27 cellular contexts compared by ENCODE assay signal in the genomic region with DNA sequence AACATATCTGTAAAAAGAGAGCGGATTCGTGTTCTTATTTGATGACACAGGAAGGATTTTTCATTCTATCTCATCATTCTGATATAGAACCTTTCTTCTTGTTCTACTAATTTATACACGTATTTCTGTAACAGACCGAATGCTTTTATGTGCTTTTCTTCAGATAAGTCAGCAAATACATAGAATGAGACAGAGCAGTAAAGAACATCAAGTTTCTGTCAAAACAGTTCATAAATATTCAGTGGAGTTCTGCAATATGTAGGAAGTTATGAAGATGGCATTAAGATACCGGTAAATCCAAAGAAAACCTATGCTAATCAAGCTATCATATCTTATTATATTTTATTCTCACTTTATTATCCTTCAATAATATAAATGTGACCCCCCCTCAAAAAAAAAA.
"Had no signal": no experiment of that assay in that cellular context is flagged by ENCODE, and none has a peak within 500 bp of the region (broad histone marks: within the 10 kb centered on the region; RNA-seq: fewer than 3 reads in every experiment).

No MANE protein-coding gene starts in this region.

- DNase-seq: stimulated activated CD4-positive, alpha-beta T cell treated with anti-CD3 and anti-CD28 coated beads, Interleukin-2, amount 100 ng/mL, for 48 hours; stimulated activated CD4-positive, alpha-beta T cell treated with anti-CD3 and anti-CD28 coated beads, Interleukin-4, amount 100 ng/mL, for 1 hour; stimulated activated CD4-positive, alpha-beta T cell treated with anti-CD3 and anti-CD28 coated beads, Interleukin-4, amount 100 ng/mL, for 24 hours; stimulated activated CD4-positive, alpha-beta T cell treated with anti-CD3 and anti-CD28 coated beads, Interleukin-4, amount 100 ng/mL, for 4 hours; stimulated activated CD8-positive, alpha-beta memory T cell treated with anti-CD3 and anti-CD28 coated beads, Interleukin-4, amount 100 ng/mL, for 48 hours; stimulated activated naive B cell treated with anti-CD40 and anti-IgM and Interleukin-4, amounts not matched to agents 10 μg/mL and 1 μg/mL and 100 μg/mL, for 72 hours; stimulated activated naive CD4-positive, alpha-beta T cell; stimulated activated naive CD4-positive, alpha-beta T cell treated with Interleukin-2 at 50 U/mL for 16 hours; stimulated activated naive CD8-positive, alpha-beta T cell treated with anti-CD3 and anti-CD28 coated beads, Interleukin-15, amount 100 ng/mL, for 72 hours; stimulated activated naive CD8-positive, alpha-beta T cell treated with anti-CD3 and anti-CD28 coated beads, Interleukin-15, Interleukin-2, amounts not matched to agents 100 U/mL and 50 U/mL, for 24 hours; stomach; substantia nigra; testis; thyroid gland; tibial artery; transverse colon; trophoblast cell; upper lobe of left lung; upper lobe of right lung; uterus had no signal

- ATAC-seq: stimulated activated effector memory CD8-positive, alpha-beta T cell treated with anti-CD3 and anti-CD28 coated beads, Interleukin-12 subunit alpha, Interleukin-12 subunit beta, amount 100 ng/mL, for 72 hours; stimulated activated memory B cell treated with anti-CD40 and anti-IgM and Interleukin-4, amounts not matched to agents 10 μg/mL and 1 μg/mL and 100 μg/mL, for 72 hours; stimulated activated naive B cell treated with anti-CD40 and anti-IgM and Interleukin-4, amounts not matched to agents 10 μg/mL and 1 μg/mL and 100 μg/mL, for 72 hours; stimulated activated naive CD8-positive, alpha-beta T cell treated with anti-CD3 and anti-CD28 coated beads, Interleukin-15, amount 100 ng/mL, for 72 hours; stimulated activated naive CD8-positive, alpha-beta T cell treated with anti-CD3 and anti-CD28 coated beads, Interleukin-15, Interleukin-2, amounts not matched to agents 100 U/mL and 50 U/mL, for 24 hours; upper lobe of right lung had no signal

- H3K4me3 ChIP-seq: stomach, suprapubic skin, testis, thoracic aorta, thyroid gland, tibial artery, tibial nerve, transverse colon, upper lobe of left lung, upper lobe of right lung, uterus, vagina had no signal

- FAIRE-seq: urothelium cell line had no signal

- H3K4me1 ChIP-seq: stomach, suprapubic skin, testis, tibial artery, tibial nerve, transverse colon, upper lobe of left lung, upper lobe of right lung, uterus, vagina had no signal

- H3K9me3 ChIP-seq: stomach, suprapubic skin, testis, thoracic aorta, thyroid gland, tibial artery, tibial nerve, transverse colon, upper lobe of left lung, upper lobe of right lung, uterus, vagina had no signal

- H3K27ac ChIP-seq: stomach, suprapubic skin, testis, thoracic aorta, thyroid gland, tibial artery, tibial nerve, transverse colon, upper lobe of left lung, upper lobe of right lung, uterus, vagina had no signal

- H3K36me3 ChIP-seq: stomach, suprapubic skin, thoracic aorta, thyroid gland, tibial artery, tibial nerve, transverse colon, upper lobe of left lung, upper lobe of right lung, uterus, vagina had no signal

- H3K27me3 ChIP-seq: stomach, suprapubic skin, testis, thyroid gland, tibial artery, tibial nerve, transverse colon, upper lobe of left lung, upper lobe of right lung, uterus, vagina had no signal
